20 cellular contexts compared by ENCODE assay signal in the genomic region with DNA sequence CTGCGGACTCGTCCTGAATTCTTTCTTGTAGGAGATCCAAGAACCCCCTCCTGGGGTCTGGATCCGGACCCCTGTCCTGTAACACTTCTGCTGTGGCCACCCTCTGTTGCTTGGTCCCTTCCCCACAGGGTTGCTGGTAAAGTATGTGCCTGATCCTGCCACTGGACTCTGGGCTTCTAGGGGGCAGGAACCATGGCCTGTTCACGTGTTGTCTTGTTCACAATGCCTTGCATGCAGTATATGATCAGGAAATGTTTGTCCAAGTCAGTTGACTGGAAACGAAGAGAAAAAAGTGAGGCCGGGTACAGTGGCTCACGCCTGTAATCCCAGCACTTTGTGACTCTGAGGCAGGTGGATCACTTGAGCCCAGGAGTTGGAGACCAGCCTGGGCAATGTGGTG.
"Had no signal": no experiment of that assay in that cellular context is flagged by ENCODE, and none has a peak within 500 bp of the region (broad histone marks: within the 10 kb centered on the region; RNA-seq: fewer than 3 reads in every experiment).

No MANE protein-coding gene starts in this region.

- H3K36me3 ChIP-seq: colonic mucosa, ovary, right atrium auricular region, stomach, thoracic aorta, transverse colon had no signal

- H3K4me3 ChIP-seq: colonic mucosa, hepatocyte, ovary, right atrium auricular region, stomach, thoracic aorta, transverse colon had no signal

- H3K27me3 ChIP-seq: colonic mucosa, hepatocyte, ovary, right atrium auricular region, stomach, transverse colon had no signal

- DNase-seq: colonic mucosa; effector CD4-positive, alpha-beta T cell; endodermal cell; erythroblast; foreskin melanocyte; head of caudate nucleus; kidney glomerular epithelial cell; naive thymus-derived CD4-positive, alpha-beta T cell; nephron progenitor cell; ovary; small intestine; stimulated activated CD4-positive, alpha-beta T cell treated with anti-CD3 and anti-CD28 coated beads, Interleukin-12 subunit alpha, Interleukin-12 subunit beta, amount 100 ng/mL, for 4 hours; stimulated activated naive CD4-positive, alpha-beta T cell; stomach; substantia nigra; transverse colon had no signal

- FAIRE-seq: endothelial cell of umbilical vein, small intestine had no signal

- H3K4me2 ChIP-seq: hepatocyte had no signal

- H3K27ac ChIP-seq: colonic mucosa, hepatocyte, ovary, right atrium auricular region, stomach, thoracic aorta, transverse colon had no signal

- H3K9me3 ChIP-seq: colonic mucosa, ovary, right atrium auricular region, stomach, thoracic aorta, transverse colon had no signal

- H3K4me1 ChIP-seq: colonic mucosa, right atrium auricular region, stomach, transverse colon had no signal

- ATAC-seq: naive thymus-derived CD4-positive, alpha-beta T cell had no signal

- H2AFZ ChIP-seq: hepatocyte had no signal

- H3K79me2 ChIP-seq: hepatocyte had no signal
